Comparison of ENCODE assay signal across 8 cellular contexts in genomic region chr10:129877773-129878371, GRCh38.
DNase-seq lines count a peak whose midpoint lies in the region; ATAC-seq and TF ChIP-seq lines count a peak whose summit lies in the region.

No MANE protein-coding gene starts in this region.

- H2AFZ ChIP-seq in SU-DHL-6 (ENCODE audit: low read depth, low read length, severe bottlenecking): no peak overlapping the region

- TF ChIP-seq CTCF in heart right ventricle (IDR thresholded peaks at IDR 0.05) (peak; percentile 26 to 72 (median 54)), SU-DHL-6 (IDR thresholded peaks at IDR 0.05; ENCODE audit: insufficient read depth, low read length, poor library complexity, severe bottlenecking) (peak; percentile 44)

- intact Hi-C loops in heart right ventricle (cut with DNase I): no loop called here
- intact Hi-C loops in cardiac septum (cut with DNase I): no loop called here

- H4K20me1 ChIP-seq in SU-DHL-6 (ENCODE audit: low read depth, low read length): no peaks in the 10 kb centered on the region

- H3K9ac ChIP-seq in SU-DHL-6 (ENCODE audit: low read length): no peak overlapping the region

- H3K27ac ChIP-seq in heart right ventricle: no peak overlapping the region
- no peak overlapping the region for H3K27ac ChIP-seq in SU-DHL-6 (ENCODE audit: low read depth, low read length)

- DNase-seq in heart right ventricle (no peak), cardiac septum (ENCODE audit: low spot score) (no peak), SHP77 treated with DMSO at 0.1 percent for 48 hours (lab: John Stamatoyannopoulos, UW) (no peak)
- peak; percentile 17 for DNase-seq in stimulated activated CD8-positive, alpha-beta memory T cell treated with anti-CD3 and anti-CD28 coated beads, Interleukin-15, amount 100 ng/mL, for 1 hour (ENCODE audit: low read depth)

- H3K4me1 ChIP-seq in heart right ventricle: peaks cover 0 to 13% (median 0%) of the 10 kb centered on the region in 9 donors

- no peaks in the 10 kb centered on the region for H3K9me2 ChIP-seq in SU-DHL-6 (replicated peaks; ENCODE audit: insufficient read depth, low read length)

- no peaks in the 10 kb centered on the region for H3K79me2 ChIP-seq in SU-DHL-6 (ENCODE audit: insufficient read depth, low read length)

- H3K9me3 ChIP-seq in heart right ventricle: no peaks in the 10 kb centered on the region
- H3K9me3 ChIP-seq in SU-DHL-6 (ENCODE audit: insufficient read depth, low read length): no peaks in the 10 kb centered on the region

- H3F3A ChIP-seq in SU-DHL-6 (ENCODE audit: insufficient read depth): no peaks in the 10 kb centered on the region

- 65 to 68% methylated on average over 9 of the region's 9 CpGs for WGBS in heart right ventricle, 2 donors

- H3K4me3 ChIP-seq in heart right ventricle: no peak overlapping the region
- H3K4me3 ChIP-seq in SU-DHL-6 (ENCODE audit: insufficient read depth, low read length, poor library complexity, severe bottlenecking): no peak overlapping the region

- ATAC-seq in heart right ventricle (peak in 1 of 8 donors; percentile 44), esophagus mucosa (peak; percentile 47), HG03045 (IDR thresholded peaks at IDR 0.05; ENCODE audit: unreplicated experiment) (no peak), HG03097 (IDR thresholded peaks at IDR 0.05; ENCODE audit: low FRiP score, unreplicated experiment) (no peak)

- H3K36me3 ChIP-seq in heart right ventricle (peaks cover 0 to 29% (median 5%) of the 10 kb centered on the region in 9 donors), SU-DHL-6 (ENCODE audit: low read length) (no peaks in the 10 kb centered on the region)

- H3K27me3 ChIP-seq in heart right ventricle (peaks cover 0 to 5% (median 0%) of the 10 kb centered on the region in 7 donors), SU-DHL-6 (ENCODE audit: low read length) (no peaks in the 10 kb centered on the region)

- no peak overlapping the region for H3K4me2 ChIP-seq in SU-DHL-6 (ENCODE audit: low read depth, low read length, poor library complexity, severe bottlenecking)
